ENCODE assay signal across 26 cellular contexts in genomic region chr5:156641690-156642089, GRCh38.
"Had no signal": no experiment of that assay in that cellular context is flagged by ENCODE, and none has a peak within 500 bp of the region (broad histone marks: within the 10 kb centered on the region; RNA-seq: fewer than 3 reads in every experiment).

No MANE protein-coding gene starts in this region.

- H3K27ac Mint-ChIP-seq: activated CD4-positive, alpha-beta T cell treated with anti-CD3 and anti-CD28 coated beads, Interleukin-2, amount 10 ng/mL, durations not matched to agents 7 days and 5 days; activated CD8-positive, alpha-beta memory T cell treated with anti-CD3 and anti-CD28 coated beads, Interleukin-2, amount 10 ng/mL, durations not matched to agents 7 days and 5 days; activated CD8-positive, alpha-beta T cell treated with anti-CD3 and anti-CD28 coated beads for 36 hours; activated naive CD4-positive, alpha-beta T cell treated with anti-CD3 and anti-CD28 coated beads, Interleukin-2, amount 10 ng/mL, durations not matched to agents 7 days and 5 days; brain; memory B cell; naive thymus-derived CD4-positive, alpha-beta T cell; neural progenitor cell; stimulated activated effector memory CD8-positive, alpha-beta T cell treated with anti-CD3 and anti-CD28 coated beads, Interleukin-12 subunit alpha, Interleukin-12 subunit beta, amount 100 ng/mL, for 72 hours; T-cell; T-helper 2 cell treated with Interferon-gamma antibody and Interleukin-4, amounts not matched to agents 5 μg/mL and 100 μg/mL, for 36 hours had no signal

- H3K27ac ChIP-seq: gastrocnemius medialis, neural progenitor cell, SK-N-MC, stomach, testis, upper lobe of left lung, VCaP had no signal

- H3K4me1 ChIP-seq: testis, upper lobe of left lung had no signal

- H3K36me3 Mint-ChIP-seq: activated CD8-positive, alpha-beta memory T cell treated with anti-CD3 and anti-CD28 coated beads, Interleukin-2, amount 10 ng/mL, durations not matched to agents 7 days and 5 days; activated naive CD4-positive, alpha-beta T cell treated with anti-CD3 and anti-CD28 coated beads, Interleukin-2, amount 10 ng/mL, durations not matched to agents 7 days and 5 days; memory B cell; naive thymus-derived CD4-positive, alpha-beta T cell; neural progenitor cell; stimulated activated effector memory CD8-positive, alpha-beta T cell treated with anti-CD3 and anti-CD28 coated beads, Interleukin-12 subunit alpha, Interleukin-12 subunit beta, amount 100 ng/mL, for 72 hours; T-cell had no signal

- H3K9me3 ChIP-seq: gastrocnemius medialis, stomach, testis, upper lobe of left lung had no signal

- H3K27me3 ChIP-seq: gastrocnemius medialis, neural progenitor cell, stomach, testis, upper lobe of left lung had no signal

- ATAC-seq: activated CD8-positive, alpha-beta memory T cell treated with anti-CD3 and anti-CD28 coated beads, Interleukin-2, amount 10 ng/mL, durations not matched to agents 7 days and 5 days; activated CD8-positive, alpha-beta T cell treated with anti-CD3 and anti-CD28 coated beads for 36 hours; naive thymus-derived CD4-positive, alpha-beta T cell; stimulated activated effector memory CD8-positive, alpha-beta T cell treated with anti-CD3 and anti-CD28 coated beads, Interleukin-12 subunit alpha, Interleukin-12 subunit beta, amount 100 ng/mL, for 72 hours; T-cell had no signal

- H3K4me3 ChIP-seq: gastrocnemius medialis, neural progenitor cell, SK-N-MC, stomach, testis, upper lobe of left lung had no signal

- H3K36me3 ChIP-seq: gastrocnemius medialis, neural progenitor cell, stomach, upper lobe of left lung had no signal

- H3K9me3 Mint-ChIP-seq: activated CD4-positive, alpha-beta T cell treated with anti-CD3 and anti-CD28 coated beads, Interleukin-2, amount 10 ng/mL, durations not matched to agents 7 days and 5 days; activated CD8-positive, alpha-beta T cell treated with anti-CD3 and anti-CD28 coated beads for 36 hours; activated naive CD4-positive, alpha-beta T cell treated with anti-CD3 and anti-CD28 coated beads, Interleukin-2, amount 10 ng/mL, durations not matched to agents 7 days and 5 days; brain; memory B cell; neural progenitor cell; stimulated activated effector memory CD8-positive, alpha-beta T cell treated with anti-CD3 and anti-CD28 coated beads, Interleukin-12 subunit alpha, Interleukin-12 subunit beta, amount 100 ng/mL, for 72 hours; T-cell; T-helper 2 cell treated with Interferon-gamma antibody and Interleukin-4, amounts not matched to agents 5 μg/mL and 100 μg/mL, for 36 hours had no signal

- H3K4me3 Mint-ChIP-seq: activated CD4-positive, alpha-beta T cell treated with anti-CD3 and anti-CD28 coated beads, Interleukin-2, amount 10 ng/mL, durations not matched to agents 7 days and 5 days; activated CD8-positive, alpha-beta memory T cell treated with anti-CD3 and anti-CD28 coated beads, Interleukin-2, amount 10 ng/mL, durations not matched to agents 7 days and 5 days; activated CD8-positive, alpha-beta T cell treated with anti-CD3 and anti-CD28 coated beads for 36 hours; activated naive CD4-positive, alpha-beta T cell treated with anti-CD3 and anti-CD28 coated beads, Interleukin-2, amount 10 ng/mL, durations not matched to agents 7 days and 5 days; brain; memory B cell; naive thymus-derived CD4-positive, alpha-beta T cell; neural progenitor cell; stimulated activated effector memory CD8-positive, alpha-beta T cell treated with anti-CD3 and anti-CD28 coated beads, Interleukin-12 subunit alpha, Interleukin-12 subunit beta, amount 100 ng/mL, for 72 hours; T-cell; T-helper 2 cell treated with Interferon-gamma antibody and Interleukin-4, amounts not matched to agents 5 μg/mL and 100 μg/mL, for 36 hours had no signal

- DNase-seq: activated CD4-positive, alpha-beta T cell treated with anti-CD3 and anti-CD28 coated beads, Interleukin-2, amount 10 ng/mL, durations not matched to agents 7 days and 5 days; activated CD4-positive, CD25-positive, alpha-beta regulatory T cell treated with anti-CD3 and anti-CD28 coated beads, Interleukin-2, amount 50 U/mL, for 72 hours; activated CD8-positive, alpha-beta memory T cell treated with anti-CD3 and anti-CD28 coated beads, Interleukin-2, amount 10 ng/mL, durations not matched to agents 7 days and 5 days; activated CD8-positive, alpha-beta T cell treated with anti-CD3 and anti-CD28 coated beads for 36 hours; activated effector memory CD4-positive, alpha-beta T cell treated with anti-CD3 and anti-CD28 coated beads, Interleukin-2, amount 50 U/mL, for 16 hours; activated naive CD4-positive, alpha-beta T cell treated with anti-CD3 and anti-CD28 coated beads, Interleukin-2, amount 10 ng/mL, durations not matched to agents 7 days and 5 days; activated T-cell treated with anti-CD3 and anti-CD28 coated beads for 4 hours; caudate nucleus; dermis blood vessel endothelial cell; effector CD8-positive, alpha-beta T cell; gastrocnemius medialis; head of caudate nucleus; left cardiac atrium; naive thymus-derived CD4-positive, alpha-beta T cell; stimulated activated CD4-positive, alpha-beta T cell treated with anti-CD3 and anti-CD28 coated beads, Interleukin-1b, Interleukin-23, amount 100 ng/mL, for 48 hours; stomach; T-cell; testis; upper lobe of left lung had no signal

- H3K27me3 Mint-ChIP-seq: activated CD8-positive, alpha-beta T cell treated with anti-CD3 and anti-CD28 coated beads for 36 hours; brain had no signal

- H3K4me1 Mint-ChIP-seq: activated CD4-positive, alpha-beta T cell treated with anti-CD3 and anti-CD28 coated beads, Interleukin-2, amount 10 ng/mL, durations not matched to agents 7 days and 5 days; activated CD8-positive, alpha-beta memory T cell treated with anti-CD3 and anti-CD28 coated beads, Interleukin-2, amount 10 ng/mL, durations not matched to agents 7 days and 5 days; activated naive CD4-positive, alpha-beta T cell treated with anti-CD3 and anti-CD28 coated beads, Interleukin-2, amount 10 ng/mL, durations not matched to agents 7 days and 5 days; memory B cell; naive thymus-derived CD4-positive, alpha-beta T cell; stimulated activated effector memory CD8-positive, alpha-beta T cell treated with anti-CD3 and anti-CD28 coated beads, Interleukin-12 subunit alpha, Interleukin-12 subunit beta, amount 100 ng/mL, for 72 hours; T-cell had no signal
